ENCODE assay signal across 1 cellular context in genomic region chr1:234599617-234600417, GRCh38.
TF ChIP-seq lines count a peak whose summit lies in the region.

No MANE protein-coding gene starts in this region.

TF ChIP-seq in Ishikawa, 13 proteins besides CTCF, POLR2A, EP300 and RAD21 (continued from another document):
- TF ChIP-seq, protein P1, sequence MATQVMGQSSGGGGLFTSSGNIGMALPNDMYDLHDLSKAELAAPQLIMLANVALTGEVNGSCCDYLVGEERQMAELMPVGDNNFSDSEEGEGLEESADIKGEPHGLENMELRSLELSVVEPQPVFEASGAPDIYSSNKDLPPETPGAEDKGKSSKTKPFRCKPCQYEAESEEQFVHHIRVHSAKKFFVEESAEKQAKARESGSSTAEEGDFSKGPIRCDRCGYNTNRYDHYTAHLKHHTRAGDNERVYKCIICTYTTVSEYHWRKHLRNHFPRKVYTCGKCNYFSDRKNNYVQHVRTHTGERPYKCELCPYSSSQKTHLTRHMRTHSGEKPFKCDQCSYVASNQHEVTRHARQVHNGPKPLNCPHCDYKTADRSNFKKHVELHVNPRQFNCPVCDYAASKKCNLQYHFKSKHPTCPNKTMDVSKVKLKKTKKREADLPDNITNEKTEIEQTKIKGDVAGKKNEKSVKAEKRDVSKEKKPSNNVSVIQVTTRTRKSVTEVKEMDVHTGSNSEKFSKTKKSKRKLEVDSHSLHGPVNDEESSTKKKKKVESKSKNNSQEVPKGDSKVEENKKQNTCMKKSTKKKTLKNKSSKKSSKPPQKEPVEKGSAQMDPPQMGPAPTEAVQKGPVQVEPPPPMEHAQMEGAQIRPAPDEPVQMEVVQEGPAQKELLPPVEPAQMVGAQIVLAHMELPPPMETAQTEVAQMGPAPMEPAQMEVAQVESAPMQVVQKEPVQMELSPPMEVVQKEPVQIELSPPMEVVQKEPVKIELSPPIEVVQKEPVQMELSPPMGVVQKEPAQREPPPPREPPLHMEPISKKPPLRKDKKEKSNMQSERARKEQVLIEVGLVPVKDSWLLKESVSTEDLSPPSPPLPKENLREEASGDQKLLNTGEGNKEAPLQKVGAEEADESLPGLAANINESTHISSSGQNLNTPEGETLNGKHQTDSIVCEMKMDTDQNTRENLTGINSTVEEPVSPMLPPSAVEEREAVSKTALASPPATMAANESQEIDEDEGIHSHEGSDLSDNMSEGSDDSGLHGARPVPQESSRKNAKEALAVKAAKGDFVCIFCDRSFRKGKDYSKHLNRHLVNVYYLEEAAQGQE (IDR thresholded peaks at IDR 0.05; ENCODE audit: low read depth), result peak; percentile 10; the same call in 1 of the 2 replicates
- TF ChIP-seq USF1 (IDR thresholded peaks at IDR 0.05) (peak; percentile 48; the same call in 1 of the 2 replicates), YY1 (IDR thresholded peaks at IDR 0.05; ENCODE audit: low read depth) (peak; percentile 12; the same call in 1 of the 2 replicates), FOXM1 (IDR thresholded peaks at IDR 0.05; ENCODE audit: borderline replicate concordance, low read depth) (no peak; the same call in 1 of the 2 replicates), CEBPB (IDR thresholded peaks at IDR 0.05) (no peak), TEAD4 (IDR thresholded peaks at IDR 0.05) (peak; percentile 43; the same call in 1 of the 2 replicates), TAF1 (IDR thresholded peaks at IDR 0.05; ENCODE audit: low read depth) (peak; percentile 47), NFIC (IDR thresholded peaks at IDR 0.05) (peak; percentile 35; the same call in 1 of the 2 replicates)
TF ChIP-seq in Ishikawa: peak in this region for 9.
